Comparison of ENCODE assay signal across 14 cellular contexts in the genomic region with DNA sequence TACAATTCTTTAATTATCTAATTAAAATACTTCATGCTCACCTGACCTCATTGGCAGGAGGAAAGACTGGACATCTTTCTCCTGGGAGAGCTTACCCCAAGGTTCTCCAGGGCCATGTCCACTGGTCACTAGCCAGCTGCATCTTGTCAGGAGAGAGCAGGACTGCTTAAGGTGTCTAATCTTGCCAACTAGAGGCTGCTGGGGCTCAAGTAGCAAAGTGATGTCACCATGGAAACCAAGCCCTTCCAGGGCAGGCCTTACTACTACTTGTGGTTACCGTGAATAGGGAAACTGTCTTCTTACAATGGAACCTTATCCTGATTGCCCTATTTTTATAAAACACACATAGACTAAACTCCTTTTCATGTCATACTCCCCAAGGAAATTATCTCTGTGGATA.
DNase-seq lines count a peak whose midpoint lies in the region.
"Had no signal": no experiment of that assay in that cellular context is flagged by ENCODE, and none has a peak within 500 bp of the region (broad histone marks: within the 10 kb centered on the region; RNA-seq: fewer than 3 reads in every experiment).

No MANE protein-coding gene starts in this region.

- H3K4me2 ChIP-seq in Karpas-422 (ENCODE audit: low read depth, low read length, poor library complexity, severe bottlenecking), result no peak overlapping the region

- H3K9me3 ChIP-seq in Karpas-422 (ENCODE audit: low read length), result no peaks in the 10 kb centered on the region

- H2AFZ ChIP-seq in Karpas-422 (ENCODE audit: low read length), result no peak overlapping the region

- H3K27me3 ChIP-seq in Karpas-422 (ENCODE audit: low read length), result no peaks in the 10 kb centered on the region

- H3K4me1 ChIP-seq in Karpas-422 (ENCODE audit: low read length), result no peaks in the 10 kb centered on the region

- no peaks in the 10 kb centered on the region for H3K79me2 ChIP-seq in Karpas-422 (ENCODE audit: low read length)

- H4K20me1 ChIP-seq in Karpas-422 (ENCODE audit: insufficient read depth, low read depth, low read length), result no peaks in the 10 kb centered on the region

- no peak overlapping the region for H3K9ac ChIP-seq in Karpas-422 (ENCODE audit: low read length)

- H3K4me3 ChIP-seq in Karpas-422 (ENCODE audit: low read length), result no peak overlapping the region

- no peaks in the 10 kb centered on the region for H3K36me3 ChIP-seq in Karpas-422 (ENCODE audit: insufficient read depth, low read length)

- no peak overlapping the region for H3K27ac ChIP-seq in Karpas-422 (ENCODE audit: low read length)

- DNase-seq in H4 (ENCODE audit: low spot score) (peak; percentile 16), Karpas-422 (peak; percentile 61), amniotic epithelial cell (ENCODE audit: low read depth) (peak; percentile 20), left kidney (ENCODE audit: low read depth, low spot score) (peak; percentile 68), NCI-H748 treated with DMSO at 0.1 percent for 48 hours (lab: John Stamatoyannopoulos, UW) (no peak), RPMI8226 (no peak)
- no peak for DNase-seq in activated CD4-positive, alpha-beta T cell treated with anti-CD3 and anti-CD28 coated beads, Interleukin-2, amount 50 U/mL, for 1 hour
- DNase-seq: CD4-positive, alpha-beta T cell; GF-D8; H9; NCI-H1436; NCI-H2029 treated with DMSO at 0.1 percent for 48 hours; NCI-H69; SHP77 had no signal

- no peaks in the 10 kb centered on the region; the same call in 1 of the 2 replicates for H3K9me2 ChIP-seq in Karpas-422 (replicated peaks; ENCODE audit: insufficient read depth, low read length)

Comparison
In these comparisons a context has a peak if more than half of its experiments do, and no peak if none do; other contexts are left out.
1. DNase-seq: peak in H4 (single experiment), Karpas-422 (single experiment), amniotic epithelial cell (single experiment) and left kidney (single experiment); none in NCI-H748 treated with DMSO at 0.1 percent for 48 hours (single experiment), activated CD4-positive, alpha-beta T cell treated with anti-CD3 and anti-CD28 coated beads, Interleukin-2, amount 50 U/mL, for 1 hour (single experiment) and RPMI8226 (single experiment).